2 cellular contexts compared by ENCODE assay signal in the genomic region with DNA sequence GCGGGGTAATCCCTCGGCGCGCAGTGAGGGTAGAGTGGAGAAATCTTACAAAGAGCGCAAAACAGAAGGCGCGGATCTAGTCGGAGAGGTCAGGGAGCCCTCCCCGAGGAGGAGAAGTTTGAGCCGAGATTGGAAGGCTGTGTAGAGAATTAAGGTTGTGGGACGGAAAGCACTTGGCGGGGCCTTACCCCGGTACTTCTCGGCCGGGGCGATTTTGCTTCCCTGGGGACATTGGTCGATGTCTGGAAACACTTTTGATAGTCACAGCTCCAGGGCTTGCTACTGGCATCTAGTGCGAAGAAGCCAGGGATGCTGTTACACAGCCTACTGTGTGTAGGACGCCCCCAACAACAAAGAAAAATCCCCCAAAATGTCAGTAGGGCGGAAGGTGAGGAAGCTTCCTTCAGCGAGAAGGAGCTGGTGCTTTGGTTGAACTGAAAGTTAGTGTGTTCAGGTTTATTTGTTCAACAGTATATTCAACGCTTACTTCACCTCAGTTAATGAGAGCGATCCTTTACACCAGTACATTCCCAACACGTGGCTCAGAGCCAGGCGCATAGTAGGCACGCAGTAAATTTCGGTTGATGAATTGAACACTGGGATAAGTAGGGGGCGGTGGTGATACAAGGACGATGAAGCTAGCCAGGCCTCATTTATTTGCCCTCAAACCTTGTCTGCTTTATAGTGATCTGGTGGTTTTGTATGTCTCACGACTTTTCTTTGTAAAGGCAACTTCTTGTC.
A peak's percentile ranks its signal among the peaks of the same experiment; 100 is the strongest.
TF ChIP-seq lines count a peak whose summit lies in the region.

No MANE protein-coding gene starts in this region.

TF ChIP-seq in SK-N-SH, 30 proteins besides CTCF, POLR2A, EP300 and RAD21:
- TF ChIP-seq NRF1 (IDR thresholded peaks at IDR 0.05; ENCODE audit: low read depth, low read length) (no peak), TCF12 (IDR thresholded peaks at IDR 0.05) (no peak), NFIC (IDR thresholded peaks at IDR 0.05; ENCODE audit: borderline replicate concordance) (0 out of 2 replicates have a peak, but pooled peaks have one; percentile 13)
- TF ChIP-seq, protein P1, sequence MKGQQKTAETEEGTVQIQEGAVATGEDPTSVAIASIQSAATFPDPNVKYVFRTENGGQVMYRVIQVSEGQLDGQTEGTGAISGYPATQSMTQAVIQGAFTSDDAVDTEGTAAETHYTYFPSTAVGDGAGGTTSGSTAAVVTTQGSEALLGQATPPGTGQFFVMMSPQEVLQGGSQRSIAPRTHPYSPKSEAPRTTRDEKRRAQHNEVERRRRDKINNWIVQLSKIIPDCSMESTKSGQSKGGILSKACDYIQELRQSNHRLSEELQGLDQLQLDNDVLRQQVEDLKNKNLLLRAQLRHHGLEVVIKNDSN (IDR thresholded peaks at IDR 0.05; ENCODE audit: borderline replicate concordance, low read depth), result no peak

TF ChIP-seq in H1, 55 proteins besides CTCF, POLR2A, EP300 and RAD21:
- TF ChIP-seq SAP30 (IDR thresholded peaks at IDR 0.05; ENCODE audit: insufficient read depth, insufficient replicate concordance, low read length), result peak; percentile 24
- TF ChIP-seq ASH2L (IDR thresholded peaks at IDR 0.05; ENCODE audit: low read length), result peak; percentile 26
- 0 out of 4 replicates have a peak, but pooled peaks of 1 of the 2 experiments have one; percentile 63 for TF ChIP-seq SIN3A (conservative IDR thresholded peaks at IDR 0.05 in 1 of 2, IDR thresholded peaks at IDR 0.05 in 1 of 2; ENCODE audit: low read depth in 1 of 2, low read length in 2 of 2)
- TF ChIP-seq RFX5 (IDR thresholded peaks at IDR 0.05; ENCODE audit: borderline replicate concordance, low read depth, low read length), result no peak
- TF ChIP-seq, protein P2, sequence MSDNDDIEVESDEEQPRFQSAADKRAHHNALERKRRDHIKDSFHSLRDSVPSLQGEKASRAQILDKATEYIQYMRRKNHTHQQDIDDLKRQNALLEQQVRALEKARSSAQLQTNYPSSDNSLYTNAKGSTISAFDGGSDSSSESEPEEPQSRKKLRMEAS (IDR thresholded peaks at IDR 0.05), result peak; percentile 80
- peak; percentile 43; the same call in 1 of the 2 replicates for TF ChIP-seq CREB1 (IDR thresholded peaks at IDR 0.05)
